In genomic region chr18:72984290-72984689, GRCh38 we compare ENCODE assay signal across 11 cellular contexts.
"Had no signal": no experiment of that assay in that cellular context is flagged by ENCODE, and none has a peak within 500 bp of the region (broad histone marks: within the 10 kb centered on the region; RNA-seq: fewer than 3 reads in every experiment).

No MANE protein-coding gene starts in this region.

- FAIRE-seq: H1, H54 had no signal

- H3K9me3 Mint-ChIP-seq: GM23338, HFFc6 had no signal

- H3K36me3 ChIP-seq: HAP-1 had no signal

- H3K27ac Mint-ChIP-seq: GM23338, H9, HFFc6 had no signal

- ATAC-seq: GM23338, HCT116 had no signal

- H3K4me3 ChIP-seq: GM23248, GM23338, HAP-1 had no signal

- H3K4me3 Mint-ChIP-seq: GM23338, H9, HFFc6 had no signal

- DNase-seq: GM23248, GOT3, H7, H9, HCEC 1CT, HFFc6 had no signal

- H3K4me1 Mint-ChIP-seq: GM23338, H9 had no signal

- H3K4me1 ChIP-seq: HAP-1 had no signal

- H3K9me3 ChIP-seq: HAP-1 had no signal

- H3K27ac ChIP-seq: GM23248 had no signal
